19 cellular contexts compared by ENCODE assay signal in the genomic region with DNA sequence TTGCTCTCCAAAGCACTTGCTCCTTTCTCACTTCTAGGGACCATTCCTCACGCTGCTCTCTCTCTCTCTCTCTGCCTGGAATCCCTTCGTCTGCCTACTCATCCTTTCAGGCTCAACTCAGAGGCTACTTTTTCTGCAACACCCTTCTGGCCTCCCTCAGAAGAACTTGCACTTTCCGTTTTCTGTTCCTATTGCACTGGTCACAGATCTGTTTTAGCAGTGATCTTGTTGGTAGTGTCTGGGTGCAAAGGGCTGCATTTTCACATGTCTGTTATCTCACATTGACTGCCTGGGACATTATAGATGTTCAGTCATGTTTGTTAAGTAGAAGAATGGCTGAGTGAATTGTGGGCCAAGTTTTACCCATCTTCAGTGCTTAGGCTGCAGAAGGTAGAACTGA.
DNase-seq lines count a peak whose midpoint lies in the region; ATAC-seq, FAIRE-seq and TF ChIP-seq lines count a peak whose summit lies in the region.
"Had no signal": no experiment of that assay in that cellular context is flagged by ENCODE, and none has a peak within 500 bp of the region (broad histone marks: within the 10 kb centered on the region; RNA-seq: fewer than 3 reads in every experiment).

No MANE protein-coding gene starts in this region.

- WGBS in GM12878 (ENCODE audit: insufficient coverage, insufficient replicate concordance, low lambda C conversion rate, missing lambda C conversion rate) = 44% methylated on average over 3 of the region's 3 CpGs

- peak overlapping the region in 1 of 2 donors; percentile 5 for H3K4me3 Mint-ChIP-seq in stimulated activated naive B cell treated with anti-CD40 and anti-IgM and Interleukin-4, amounts not matched to agents 10 μg/mL and 1 μg/mL and 100 μg/mL, for 72 hours
- H3K4me3 Mint-ChIP-seq: CD4-positive, CD25-positive, alpha-beta regulatory T cell; H9 had no signal

- H3K36me3 ChIP-seq in BLaER1 treated with 17β-estradiol and CSF1 and Interleukin-3, amounts not matched to agents 10 nM and 100 nM = peaks cover 0 to 14% (median 5%) of the 10 kb centered on the region in 11 experiments; a peak in 7 of 22 replicates
- no peaks in the 10 kb centered on the region for H3K36me3 ChIP-seq in GM12878 (ENCODE audit: control insufficient read depth in 2 of 2, insufficient read depth in 2 of 2, low read length in 1 of 2)
- H3K36me3 ChIP-seq: MG63 had no signal

- H3K27ac Mint-ChIP-seq in stimulated activated naive B cell treated with anti-CD40 and anti-IgM and Interleukin-4, amounts not matched to agents 10 μg/mL and 1 μg/mL and 100 μg/mL, for 72 hours = no peak overlapping the region
- H3K27ac Mint-ChIP-seq: CD4-positive, CD25-positive, alpha-beta regulatory T cell had no signal

- RAD21 ChIA-PET in GM12878 (lab: Charles Lee; ENCODE audit: unreplicated experiment) = interaction anchor here (1.1 to 1.4 kb wide), 3 partner anchors 10 to 90 kb away, joined by 3 read pairs; no protein-coding TSS in a partner anchor

- no peak overlapping the region for H2AFZ ChIP-seq in GM12878 (ENCODE audit: control insufficient read depth, low read depth, low read length)

- in situ Hi-C loops in GM12878 (cut with MboI) = no loop called here

- no TSS peak for BruUV-seq in GM12878 (replicated peaks; lab: Mats Ljungman, UMichigan)

- TF ChIP-seq CTCF in GM20000 (IDR thresholded peaks at IDR 0.05; ENCODE audit: extremely low read depth, missing control alignments) (no peak), GM12878 (IDR thresholded peaks at IDR 0.05 in 2 of 3, conservative IDR thresholded peaks at IDR 0.05 in 1 of 3; ENCODE audit: control insufficient read depth in 2 of 3, extremely low read depth in 1 of 3, insufficient read depth in 1 of 3, low read depth in 3 of 3, low read length in 3 of 3) (no peak)

- peaks cover 48 to 73% (median 57%) of the 10 kb centered on the region in 10 experiments for H3K4me1 ChIP-seq in BLaER1 treated with 17β-estradiol and CSF1 and Interleukin-3, amounts not matched to agents 10 nM and 100 nM
- H3K4me1 ChIP-seq in GM12878 (ENCODE audit: control insufficient read depth, insufficient read depth, low read length) = peaks cover 7% of the 10 kb centered on the region; the same call in 1 of the 2 replicates

- SMC1A ChIA-PET in GM12878 (lab: Charles Lee; ENCODE audit: uncharacterized antibody, unreplicated experiment) = interaction anchor here (1.0 to 1.5 kb wide), 5 partner anchors 14 to 68 kb away, joined by 3 to 6 read pairs (median 4); no protein-coding TSS in a partner anchor

- H3K36me3 Mint-ChIP-seq in stimulated activated naive B cell treated with anti-CD40 and anti-IgM and Interleukin-4, amounts not matched to agents 10 μg/mL and 1 μg/mL and 100 μg/mL, for 72 hours = no peaks in the 10 kb centered on the region
- H3K36me3 Mint-ChIP-seq: CD4-positive, CD25-positive, alpha-beta regulatory T cell had no signal

- H3K27ac ChIP-seq in BLaER1 treated with 17β-estradiol and CSF1 and Interleukin-3, amounts not matched to agents 10 nM and 100 nM = no peak overlapping the region
- no peak overlapping the region for H3K27ac ChIP-seq in GM12878 (ENCODE audit: control insufficient read depth, insufficient read depth)

- H3K4me1 Mint-ChIP-seq in stimulated activated naive B cell treated with anti-CD40 and anti-IgM and Interleukin-4, amounts not matched to agents 10 μg/mL and 1 μg/mL and 100 μg/mL, for 72 hours = peaks cover 39 to 60% of the 10 kb centered on the region in 2 donors
- H3K4me1 Mint-ChIP-seq: CD4-positive, CD25-positive, alpha-beta regulatory T cell had no signal

- H3K79me2 ChIP-seq in GM12878 (ENCODE audit: control insufficient read depth, insufficient read depth, low read length) = no peaks in the 10 kb centered on the region

- FAIRE-seq in GM12878 (lab: Jason Lieb, UNC) = no peak
- FAIRE-seq in GM12892 (lab: Jason Lieb, UNC) = no peak
- FAIRE-seq: G401.6, GM18507 had no signal

- CTCF ChIA-PET in GM12878 (lab: Yijun Ruan, JAX) = interaction anchor here (1.5 kb wide), 2 partner anchors 10 to 42 kb away, joined by 3 read pairs; no protein-coding TSS in a partner anchor

- intact Hi-C loops in GM12878 (cut with micrococcal nuclease; ENCODE audit: unreplicated experiment) = loop anchor here (2.0 to 10.0 kb wide), 3 partner anchors 34 to 633 kb away; no protein-coding TSS in a partner anchor

- H3K4me2 ChIP-seq in BLaER1 treated with 17β-estradiol and CSF1 and Interleukin-3, amounts not matched to agents 10 nM and 100 nM = peak overlapping the region; percentile 55 to 79 (median 67); a peak in 17 of 22 replicates
- no peak overlapping the region for H3K4me2 ChIP-seq in GM12878 (ENCODE audit: control insufficient read depth, insufficient read depth)

- ATAC-seq in GM12878 (peak; percentile 76), GM21737 (IDR thresholded peaks at IDR 0.05; ENCODE audit: unreplicated experiment) (no peak)
- ATAC-seq in stimulated activated naive B cell treated with anti-CD40 and anti-IgM and Interleukin-4, amounts not matched to agents 10 μg/mL and 1 μg/mL and 100 μg/mL, for 72 hours (replicated peaks) = peak; percentile 44 to 48

- H3K9me3 ChIP-seq in BLaER1 treated with 17β-estradiol and CSF1 and Interleukin-3, amounts not matched to agents 10 nM and 100 nM (replicated peaks in 1 of 11) = peaks cover 7 to 17% (median 9%) of the 10 kb centered on the region in 11 experiments; a peak in 20 of 22 replicates
- peaks cover 2% of the 10 kb centered on the region; the same call in 1 of the 3 replicates for H3K9me3 ChIP-seq in GM12878 (replicated peaks; ENCODE audit: control insufficient read depth, insufficient read depth, low read length)
- H3K9me3 ChIP-seq: MG63 had no signal

- DNase-seq in GM20000 (ENCODE audit: low spot score) (peak; percentile 23), GM12878 (ENCODE audit: low read depth, low spot score) (no peak), GM12892 (ENCODE audit: insufficient read length) (no peak)
- no peak for DNase-seq in stimulated activated naive B cell treated with anti-CD40 and anti-IgM and Interleukin-4, amounts not matched to agents 10 μg/mL and 1 μg/mL and 100 μg/mL, for 72 hours
- no peak for DNase-seq in stimulated activated CD4-positive, alpha-beta T cell treated with anti-CD3 and anti-CD28 coated beads, Interleukin-2, amount 100 ng/mL, for 24 hours
- DNase-seq: ACHN; AML-193; CD4-positive, CD25-positive, alpha-beta regulatory T cell; COR-L47; H9; MG63; NCI-H1105; NCI-H2081; NCI-H446 treated with DMSO at 0.1 percent for 48 hours; Right ventricle myocardium superior had no signal

- no peak for TF ChIP-seq RAD21 in GM12878 (IDR thresholded peaks at IDR 0.05; ENCODE audit: insufficient read depth, low read depth, low read length)

- no peaks in the 10 kb centered on the region; a peak in 1 of 22 replicates for H4K20me1 ChIP-seq in BLaER1 treated with 17β-estradiol and CSF1 and Interleukin-3, amounts not matched to agents 10 nM and 100 nM
- no peaks in the 10 kb centered on the region for H4K20me1 ChIP-seq in GM12878 (ENCODE audit: control insufficient read depth, insufficient read depth)

- POLR2A ChIA-PET in GM12878 (lab: Charles Lee) = interaction anchor here (0.5 to 1.3 kb wide), 3 partner anchors 115 to 236 kb away, joined by 3 to 4 read pairs (median 3); no protein-coding TSS in a partner anchor

- no peak overlapping the region for H3K9ac ChIP-seq in BLaER1 treated with 17β-estradiol and CSF1 and Interleukin-3, amounts not matched to agents 10 nM and 100 nM
- H3K9ac ChIP-seq in GM12878 (ENCODE audit: control insufficient read depth, insufficient read depth, low read length) = no peak overlapping the region

- TF ChIP-seq POLR2A in GM12878 (IDR thresholded peaks at IDR 0.05; ENCODE audit: low read depth, low read length) (no peak), GM12892 (IDR thresholded peaks at IDR 0.05; ENCODE audit: low read depth, low read length) (no peak)

- no peaks in the 10 kb centered on the region for H3K27me3 ChIP-seq in BLaER1 treated with 17β-estradiol and CSF1 and Interleukin-3, amounts not matched to agents 10 nM and 100 nM
- no peaks in the 10 kb centered on the region for H3K27me3 ChIP-seq in GM12878 (replicated peaks in 1 of 2; ENCODE audit: control insufficient read depth in 2 of 2, insufficient read depth in 2 of 2, low read length in 1 of 2)
- H3K27me3 ChIP-seq: MG63 had no signal

- TF ChIP-seq EP300 in GM12878 (IDR thresholded peaks at IDR 0.05; ENCODE audit: borderline replicate concordance in 1 of 2, control insufficient read depth in 1 of 2, low read depth in 2 of 2, low read length in 2 of 2) = no peak

- H3K9me3 Mint-ChIP-seq in stimulated activated naive B cell treated with anti-CD40 and anti-IgM and Interleukin-4, amounts not matched to agents 10 μg/mL and 1 μg/mL and 100 μg/mL, for 72 hours = peaks cover 0 to 3% of the 10 kb centered on the region in 2 donors
- H3K9me3 Mint-ChIP-seq: H9 had no signal

- H3K27me3 Mint-ChIP-seq in stimulated activated naive B cell treated with anti-CD40 and anti-IgM and Interleukin-4, amounts not matched to agents 10 μg/mL and 1 μg/mL and 100 μg/mL, for 72 hours = no peaks in the 10 kb centered on the region

- H3K4me3 ChIP-seq in BLaER1 treated with 17β-estradiol and CSF1 and Interleukin-3, amounts not matched to agents 10 nM and 100 nM = no peak overlapping the region
- H3K4me3 ChIP-seq in GM12878 = no peak overlapping the region
- H3K4me3 ChIP-seq: MG63 had no signal

TF ChIP-seq in GM12878, 131 proteins besides CTCF, POLR2A, EP300 and RAD21:
- no peak for TF ChIP-seq MYC (IDR thresholded peaks at IDR 0.05; ENCODE audit: insufficient read depth, insufficient read length, insufficient replicate concordance, low read length, severe bottlenecking)
- TF ChIP-seq IKZF1 (conservative IDR thresholded peaks at IDR 0.05) = peak; percentile 17; the same call in 1 of the 2 replicates
- TF ChIP-seq NR2C1 (IDR thresholded peaks at IDR 0.05) = no peak
